Comparison of ENCODE assay signal across 24 cellular contexts in genomic region chr9:88326024-88326423, GRCh38.
DNase-seq lines count a peak whose midpoint lies in the region; ATAC-seq and TF ChIP-seq lines count a peak whose summit lies in the region.
"Had no signal": no experiment of that assay in that cellular context is flagged by ENCODE, and none has a peak within 500 bp of the region (broad histone marks: within the 10 kb centered on the region; RNA-seq: fewer than 3 reads in every experiment).

No MANE protein-coding gene starts in this region.

- POLR2A ChIA-PET in activated CD8-positive, alpha-beta T cell treated with anti-CD3 and anti-CD28 coated beads, Interleukin-2, amount 10 ng/mL, durations not matched to agents 7 days and 5 days (lab: Charles Lee): no interaction called here
- POLR2A ChIA-PET in activated CD8-positive, alpha-beta T cell treated with anti-CD3 and anti-CD28 coated beads for 36 hours (lab: Charles Lee): interaction anchor here (1.4 kb wide), 1 partner anchor 23 kb away, joined by 3 read pairs; no protein-coding TSS in a partner anchor
- POLR2A ChIA-PET in A673 (lab: Charles Lee; ENCODE audit: low non-redundant PET): interaction anchor here (0.5 to 0.6 kb wide), 2 partner anchors 16 to 105 kb away, joined by 3 read pairs; no protein-coding TSS in a partner anchor

- H4K8ac ChIP-seq in trophoblast cell (ENCODE audit: low read depth, low read length): no peak overlapping the region

- no peak for ATAC-seq in activated CD8-positive, alpha-beta T cell treated with anti-CD3 and anti-CD28 coated beads, Interleukin-2, amount 10 ng/mL, durations not matched to agents 7 days and 5 days
- ATAC-seq in activated CD8-positive, alpha-beta T cell treated with anti-CD3 and anti-CD28 coated beads for 36 hours: no peak
- ATAC-seq: A549, GM12878, HCT116, HepG2 had no signal

- peak overlapping the region; percentile 1 for H3K9ac ChIP-seq in trophoblast cell (ENCODE audit: low read length)
- H3K9ac ChIP-seq: GM23248 had no signal

- peaks cover 12% of the 10 kb centered on the region for H3K36me3 Mint-ChIP-seq in activated CD8-positive, alpha-beta T cell treated with anti-CD3 and anti-CD28 coated beads, Interleukin-2, amount 10 ng/mL, durations not matched to agents 7 days and 5 days (ENCODE audit: low read depth)
- H3K36me3 Mint-ChIP-seq in activated CD8-positive, alpha-beta T cell treated with anti-CD3 and anti-CD28 coated beads for 36 hours (ENCODE audit: low read depth): no peaks in the 10 kb centered on the region
- H3K36me3 Mint-ChIP-seq: CD4-positive, CD25-positive, alpha-beta regulatory T cell had no signal

- no peaks in the 10 kb centered on the region for H3K79me1 ChIP-seq in trophoblast cell (ENCODE audit: low read length)

- WGBS in trophoblast cell (ENCODE audit: extremely low coverage, insufficient coverage, insufficient read length): no CpG with 5 or more reads among the region's 9 CpGs

- no TSS peak for BruUV-seq in A673 (replicated peaks; lab: Mats Ljungman, UMichigan)

- H3K27ac ChIP-seq in KOPT-K1 (ENCODE audit: low read depth, low read length, poor library complexity, severe bottlenecking) (peak overlapping the region; percentile 91), trophoblast cell (ENCODE audit: low read depth, low read length) (no peak overlapping the region), A673 (ENCODE audit: low read depth, low read length, poor library complexity, severe bottlenecking) (no peak overlapping the region)
- H3K27ac ChIP-seq: 22Rv1, A549, GM23248 had no signal

- no peak for DNase-seq in activated CD8-positive, alpha-beta T cell treated with anti-CD3 and anti-CD28 coated beads, Interleukin-2, amount 10 ng/mL, durations not matched to agents 7 days and 5 days
- no peak for DNase-seq in activated CD8-positive, alpha-beta T cell treated with anti-CD3 and anti-CD28 coated beads for 36 hours
- DNase-seq in islet precursor cell (peak; percentile 71), trophoblast cell (peak in 1 of 2 donors; percentile 13), NCI-H187 treated with DMSO at 0.1 percent for 48 hours (lab: John Stamatoyannopoulos, UW) (no peak), A673 (ENCODE audit: low spot score) (no peak)
- no peak for DNase-seq in activated effector memory CD4-positive, alpha-beta T cell treated with anti-CD3 and anti-CD28 coated beads, Interleukin-2, amount 50 U/mL, for 16 hours
- DNase-seq: C1 segment of cervical spinal cord; CD4-positive, CD25-positive, alpha-beta regulatory T cell; CD8-positive, alpha-beta memory T cell; COR-L47; DMS153; DMS79; GF-D8; GM23248; H7; HFFc6; KG1 had no signal

- H4K12ac ChIP-seq in trophoblast cell (ENCODE audit: low read depth, low read length): no peak overlapping the region

- no peak overlapping the region for H2BK5ac ChIP-seq in trophoblast cell (ENCODE audit: low read depth, low read length, poor library complexity)

- no peak overlapping the region for H3K4me3 Mint-ChIP-seq in activated CD8-positive, alpha-beta T cell treated with anti-CD3 and anti-CD28 coated beads, Interleukin-2, amount 10 ng/mL, durations not matched to agents 7 days and 5 days
- no peak overlapping the region for H3K4me3 Mint-ChIP-seq in activated CD8-positive, alpha-beta T cell treated with anti-CD3 and anti-CD28 coated beads for 36 hours
- H3K4me3 Mint-ChIP-seq: CD8-positive, alpha-beta memory T cell; HFFc6 had no signal

- no peak overlapping the region for H3K14ac ChIP-seq in trophoblast cell (ENCODE audit: low read length)

- H2BK12ac ChIP-seq in trophoblast cell (ENCODE audit: low read length): no peak overlapping the region

- CTCF ChIA-PET in activated CD8-positive, alpha-beta T cell treated with anti-CD3 and anti-CD28 coated beads, Interleukin-2, amount 10 ng/mL, durations not matched to agents 7 days and 5 days (lab: Charles Lee): interaction anchor here (0.9 to 1.2 kb wide), 2 partner anchors 12 to 22 kb away, joined by 3 read pairs; no protein-coding TSS in a partner anchor
- CTCF ChIA-PET in activated CD8-positive, alpha-beta T cell treated with anti-CD3 and anti-CD28 coated beads for 36 hours (lab: Charles Lee): no interaction called here
- CTCF ChIA-PET in A673 (lab: Charles Lee): no interaction called here

- no peaks in the 10 kb centered on the region for H3K9me3 ChIP-seq in KOPT-K1 (ENCODE audit: insufficient read depth, low read length, poor library complexity, severe bottlenecking)
- H3K9me3 ChIP-seq in trophoblast cell (ENCODE audit: insufficient read depth, low read depth, low read length): no peaks in the 10 kb centered on the region
- no peaks in the 10 kb centered on the region for H3K9me3 ChIP-seq in A673 (ENCODE audit: low read depth, low read length, poor library complexity, severe bottlenecking)
- H3K9me3 ChIP-seq: A549 had no signal

- H3K23ac ChIP-seq in trophoblast cell (ENCODE audit: low read length): no peak overlapping the region

- H3K18ac ChIP-seq in trophoblast cell (ENCODE audit: low read length): no peak overlapping the region

- H3K4me1 ChIP-seq in trophoblast cell (ENCODE audit: control insufficient read depth in 1 of 2, insufficient read depth in 2 of 2, low read length in 2 of 2): peaks cover 2 to 3% of the 10 kb centered on the region in 2 experiments
- no peaks in the 10 kb centered on the region for H3K4me1 ChIP-seq in A673 (ENCODE audit: insufficient read depth, low read length, poor library complexity, severe bottlenecking)
- H3K4me1 ChIP-seq: A549 had no signal

- no peaks in the 10 kb centered on the region for H3K27me3 Mint-ChIP-seq in activated CD8-positive, alpha-beta T cell treated with anti-CD3 and anti-CD28 coated beads, Interleukin-2, amount 10 ng/mL, durations not matched to agents 7 days and 5 days (ENCODE audit: low read depth)
- H3K27me3 Mint-ChIP-seq in activated CD8-positive, alpha-beta T cell treated with anti-CD3 and anti-CD28 coated beads for 36 hours: no peaks in the 10 kb centered on the region

- no peaks in the 10 kb centered on the region for H3K79me2 ChIP-seq in trophoblast cell (ENCODE audit: control insufficient read depth, insufficient read depth, low read length, poor library complexity)

- H3K36me3 ChIP-seq in KOPT-K1 (ENCODE audit: insufficient read depth, low read length): no peaks in the 10 kb centered on the region
- no peaks in the 10 kb centered on the region for H3K36me3 ChIP-seq in trophoblast cell (ENCODE audit: control insufficient read depth in 1 of 2, insufficient read depth in 2 of 2, low read length in 2 of 2)
- no peaks in the 10 kb centered on the region for H3K36me3 ChIP-seq in A673 (ENCODE audit: insufficient read depth, low read length, poor library complexity, severe bottlenecking)

- intact Hi-C loops in activated CD8-positive, alpha-beta T cell treated with anti-CD3 and anti-CD28 coated beads for 36 hours (cut with micrococcal nuclease): no loop called here
- intact Hi-C loops in A673 (cut with micrococcal nuclease; ENCODE audit: unreplicated experiment): no loop called here

- H3K4me1 Mint-ChIP-seq in activated CD8-positive, alpha-beta T cell treated with anti-CD3 and anti-CD28 coated beads, Interleukin-2, amount 10 ng/mL, durations not matched to agents 7 days and 5 days (ENCODE audit: low read depth): peaks cover 54% of the 10 kb centered on the region
- H3K4me1 Mint-ChIP-seq in activated CD8-positive, alpha-beta T cell treated with anti-CD3 and anti-CD28 coated beads for 36 hours (ENCODE audit: low read depth): peaks cover 31% of the 10 kb centered on the region

- no peak overlapping the region for H4K91ac ChIP-seq in trophoblast cell (ENCODE audit: low read depth, low read length)

- H3K27me3 ChIP-seq in trophoblast cell (ENCODE audit: insufficient read depth, low read length): no peaks in the 10 kb centered on the region
- H3K27me3 ChIP-seq in A673 (replicated peaks; ENCODE audit: insufficient read depth, low read depth, low read length, poor library complexity): no peaks in the 10 kb centered on the region

- H2AFZ ChIP-seq in trophoblast cell (ENCODE audit: insufficient read depth, low read length, poor library complexity): no peak overlapping the region
- H2AFZ ChIP-seq: GM23248 had no signal

- no peak overlapping the region for H3K4me3 ChIP-seq in trophoblast cell (ENCODE audit: low read depth, low read length)
- no peak overlapping the region for H3K4me3 ChIP-seq in A673 (ENCODE audit: low read depth, low read length, poor library complexity, severe bottlenecking)
- H3K4me3 ChIP-seq: A549, GM12878, GM23248 had no signal

- no peak overlapping the region for H2AK5ac ChIP-seq in trophoblast cell (ENCODE audit: low read length)

- no peak overlapping the region for H2BK120ac ChIP-seq in trophoblast cell (ENCODE audit: insufficient read depth, low read length, poor library complexity)

- no peak for TF ChIP-seq CTCF in activated CD8-positive, alpha-beta T cell treated with anti-CD3 and anti-CD28 coated beads for 36 hours (IDR thresholded peaks at IDR 0.05)
- TF ChIP-seq CTCF in A673 (conservative IDR thresholded peaks at IDR 0.05; ENCODE audit: low read depth, low read length): no peak

- H3K9me3 Mint-ChIP-seq in activated CD8-positive, alpha-beta T cell treated with anti-CD3 and anti-CD28 coated beads, Interleukin-2, amount 10 ng/mL, durations not matched to agents 7 days and 5 days (ENCODE audit: insufficient read depth): peaks cover 8% of the 10 kb centered on the region
- H3K9me3 Mint-ChIP-seq in activated CD8-positive, alpha-beta T cell treated with anti-CD3 and anti-CD28 coated beads for 36 hours: peaks cover 2% of the 10 kb centered on the region
- H3K9me3 Mint-ChIP-seq: CD8-positive, alpha-beta memory T cell; HFFc6 had no signal

- H3K27ac Mint-ChIP-seq in activated CD8-positive, alpha-beta T cell treated with anti-CD3 and anti-CD28 coated beads, Interleukin-2, amount 10 ng/mL, durations not matched to agents 7 days and 5 days: peak overlapping the region; percentile 46
- no peak overlapping the region for H3K27ac Mint-ChIP-seq in activated CD8-positive, alpha-beta T cell treated with anti-CD3 and anti-CD28 coated beads for 36 hours
- H3K27ac Mint-ChIP-seq: HFFc6 had no signal

- H3K4ac ChIP-seq in trophoblast cell (ENCODE audit: low read depth, low read length): no peak overlapping the region

- no peak overlapping the region for H3K4me2 ChIP-seq in trophoblast cell (ENCODE audit: low read length)
- H3K4me2 ChIP-seq: A549 had no signal
